ENCODE assay signal across 21 cellular contexts in the genomic region with DNA sequence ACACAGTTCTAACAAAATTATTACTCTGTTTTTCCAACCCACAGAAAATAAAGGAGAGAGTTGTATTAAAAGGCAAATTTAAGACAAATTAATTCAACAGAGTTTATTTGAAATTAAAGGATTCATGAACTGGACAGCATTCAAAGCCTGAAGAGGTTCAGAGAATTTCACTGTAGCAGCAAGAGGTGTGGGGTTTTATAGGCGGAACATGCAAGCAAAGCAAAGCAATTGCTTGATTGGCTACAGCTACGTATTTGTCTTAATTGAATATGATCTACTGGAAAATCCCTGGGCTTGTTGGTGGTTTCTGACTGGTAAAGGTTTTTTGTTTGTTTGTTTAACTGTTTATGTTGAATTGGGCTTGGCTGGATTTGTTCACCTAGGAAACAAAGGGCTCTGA.
"Had no signal": no experiment of that assay in that cellular context is flagged by ENCODE, and none has a peak within 500 bp of the region (broad histone marks: within the 10 kb centered on the region; RNA-seq: fewer than 3 reads in every experiment).

No MANE protein-coding gene starts in this region.

- H3K27me3 ChIP-seq: esophagus squamous epithelium, heart right ventricle, ovary, suprapubic skin, transverse colon had no signal

- H3K4me3 Mint-ChIP-seq: activated CD4-positive, alpha-beta T cell treated with anti-CD3 and anti-CD28 coated beads, Interleukin-2, amount 10 ng/mL, durations not matched to agents 7 days and 5 days; dendritic cell treated with granulocyte-macrophage colony-stimulating factor and Interleukin-4, amounts not matched to agents 40 ng/mL and 50 ng/mL, for 4 days; immature natural killer cell; memory B cell; natural killer cell; stimulated activated naive CD8-positive, alpha-beta T cell treated with anti-CD3 and anti-CD28 coated beads, Interleukin-15, amount 100 ng/mL, for 72 hours had no signal

- DNase-seq: activated CD4-positive, alpha-beta T cell treated with anti-CD3 and anti-CD28 coated beads, Interleukin-2, amount 10 ng/mL, durations not matched to agents 7 days and 5 days; activated CD8-positive, alpha-beta memory T cell treated with anti-CD3 and anti-CD28 coated beads for 24 hours; activated CD8-positive, alpha-beta memory T cell treated with anti-CD3 and anti-CD28 coated beads, Interleukin-2, amount 50 U/mL, for 48 hours; activated effector memory CD4-positive, alpha-beta T cell treated with Interleukin-2 at 50 U/mL for 16 hours; activated naive CD4-positive, alpha-beta T cell treated with anti-CD3 and anti-CD28 coated beads, Interleukin-2, amount 50 U/mL, for 16 hours; activated T-cell treated with anti-CD3 and anti-CD28 coated beads, Interleukin-2, amount 50 U/mL, for 48 hours; effector memory CD4-positive, alpha-beta T cell; esophagus squamous epithelium; heart right ventricle; immature natural killer cell; natural killer cell; ovary; stimulated activated CD4-positive, alpha-beta T cell treated with anti-CD3 and anti-CD28 coated beads, Interleukin-4, amount 100 ng/mL, for 1 hour; stimulated activated naive CD8-positive, alpha-beta T cell treated with anti-CD3 and anti-CD28 coated beads, Interleukin-15, amount 100 ng/mL, for 72 hours; transverse colon had no signal

- H3K27ac ChIP-seq: esophagus squamous epithelium, ovary, suprapubic skin, transverse colon had no signal

- H3K27ac Mint-ChIP-seq: activated CD4-positive, alpha-beta T cell treated with anti-CD3 and anti-CD28 coated beads, Interleukin-2, amount 10 ng/mL, durations not matched to agents 7 days and 5 days; dendritic cell treated with granulocyte-macrophage colony-stimulating factor and Interleukin-4, amounts not matched to agents 40 ng/mL and 50 ng/mL, for 4 days; immature natural killer cell; memory B cell; natural killer cell; stimulated activated naive CD8-positive, alpha-beta T cell treated with anti-CD3 and anti-CD28 coated beads, Interleukin-15, amount 100 ng/mL, for 72 hours had no signal

- H3K9me3 ChIP-seq: esophagus squamous epithelium, heart right ventricle, ovary, suprapubic skin, transverse colon had no signal

- ATAC-seq: heart right ventricle; natural killer cell; sciatic nerve; stimulated activated naive CD8-positive, alpha-beta T cell treated with anti-CD3 and anti-CD28 coated beads, Interleukin-15, amount 100 ng/mL, for 72 hours had no signal

- H3K4me3 ChIP-seq: esophagus squamous epithelium, heart right ventricle, ovary, smooth muscle cell, suprapubic skin, transverse colon had no signal

- H3K4me1 Mint-ChIP-seq: activated CD4-positive, alpha-beta T cell treated with anti-CD3 and anti-CD28 coated beads, Interleukin-2, amount 10 ng/mL, durations not matched to agents 7 days and 5 days; immature natural killer cell; memory B cell; natural killer cell; stimulated activated naive CD8-positive, alpha-beta T cell treated with anti-CD3 and anti-CD28 coated beads, Interleukin-15, amount 100 ng/mL, for 72 hours had no signal

- H3K36me3 Mint-ChIP-seq: immature natural killer cell, memory B cell, natural killer cell had no signal

- H3K9me3 Mint-ChIP-seq: activated CD4-positive, alpha-beta T cell treated with anti-CD3 and anti-CD28 coated beads, Interleukin-2, amount 10 ng/mL, durations not matched to agents 7 days and 5 days; dendritic cell treated with granulocyte-macrophage colony-stimulating factor and Interleukin-4, amounts not matched to agents 40 ng/mL and 50 ng/mL, for 4 days; natural killer cell; stimulated activated naive CD8-positive, alpha-beta T cell treated with anti-CD3 and anti-CD28 coated beads, Interleukin-15, amount 100 ng/mL, for 72 hours had no signal

- FAIRE-seq: astrocyte had no signal

- H3K36me3 ChIP-seq: heart right ventricle, ovary, suprapubic skin, transverse colon had no signal

- H3K4me1 ChIP-seq: esophagus squamous epithelium, heart right ventricle, suprapubic skin had no signal

- H3K4me2 ChIP-seq: smooth muscle cell had no signal

- H3K27me3 Mint-ChIP-seq: activated CD4-positive, alpha-beta T cell treated with anti-CD3 and anti-CD28 coated beads, Interleukin-2, amount 10 ng/mL, durations not matched to agents 7 days and 5 days had no signal
